Comparison of ENCODE assay signal across 25 cellular contexts in genomic region chr1:5484451-5485165, GRCh38.
"Had no signal": no experiment of that assay in that cellular context is flagged by ENCODE, and none has a peak within 500 bp of the region (broad histone marks: within the 10 kb centered on the region; RNA-seq: fewer than 3 reads in every experiment).

No MANE protein-coding gene starts in this region.

- H3K27me3 Mint-ChIP-seq: stimulated activated naive CD8-positive, alpha-beta T cell treated with anti-CD3 and anti-CD28 coated beads, Interleukin-15, Interleukin-2, amounts not matched to agents 100 ng/mL and 50 ng/mL, for 24 hours had no signal

- H3K36me3 ChIP-seq: ovary, right lobe of liver, stomach, thoracic aorta, thyroid gland, tibial nerve, upper lobe of left lung, vagina had no signal

- H3K4me1 ChIP-seq: parathyroid adenoma, psoas muscle, right lobe of liver, stomach, tibial nerve, upper lobe of left lung, vagina had no signal

- H3K4me3 Mint-ChIP-seq: natural killer cell; nephron; stimulated activated naive B cell treated with anti-CD40 and anti-IgM and Interleukin-4, amounts not matched to agents 10 μg/mL and 1 μg/mL and 100 μg/mL, for 72 hours; stimulated activated naive CD8-positive, alpha-beta T cell treated with anti-CD3 and anti-CD28 coated beads, Interleukin-15, Interleukin-2, amounts not matched to agents 100 ng/mL and 50 ng/mL, for 24 hours had no signal

- H3K27ac Mint-ChIP-seq: natural killer cell; nephron; stimulated activated naive B cell treated with anti-CD40 and anti-IgM and Interleukin-4, amounts not matched to agents 10 μg/mL and 1 μg/mL and 100 μg/mL, for 72 hours; stimulated activated naive CD8-positive, alpha-beta T cell treated with anti-CD3 and anti-CD28 coated beads, Interleukin-15, Interleukin-2, amounts not matched to agents 100 ng/mL and 50 ng/mL, for 24 hours had no signal

- H3K9me3 ChIP-seq: ovary, psoas muscle, right lobe of liver, stomach, thoracic aorta, thyroid gland, tibial nerve, upper lobe of left lung, vagina had no signal

- ATAC-seq: naive thymus-derived CD4-positive, alpha-beta T cell; natural killer cell; psoas muscle; right cardiac atrium; right lobe of liver; stimulated activated naive B cell treated with anti-CD40 and anti-IgM and Interleukin-4, amounts not matched to agents 10 μg/mL and 1 μg/mL and 100 μg/mL, for 72 hours had no signal

- H3K27me3 ChIP-seq: ovary, right lobe of liver, thyroid gland, tibial nerve, vagina had no signal

- H3K36me3 Mint-ChIP-seq: naive thymus-derived CD4-positive, alpha-beta T cell; natural killer cell; stimulated activated naive B cell treated with anti-CD40 and anti-IgM and Interleukin-4, amounts not matched to agents 10 μg/mL and 1 μg/mL and 100 μg/mL, for 72 hours had no signal

- H3K4me1 Mint-ChIP-seq: nephron had no signal

- H3K4me3 ChIP-seq: ovary, psoas muscle, right lobe of liver, skin epidermis, stomach, thoracic aorta, thyroid gland, tibial nerve, upper lobe of left lung, vagina had no signal

- DNase-seq: naive thymus-derived CD4-positive, alpha-beta T cell; natural killer cell; occipital lobe; ovary; psoas muscle; right cardiac atrium; right lobe of liver; stimulated activated CD4-positive, alpha-beta T cell treated with anti-CD3 and anti-CD28 coated beads, Interleukin-12 subunit alpha, Interleukin-12 subunit beta, amount 100 ng/mL, for 4 hours; stimulated activated CD4-positive, alpha-beta T cell treated with anti-CD3 and anti-CD28 coated beads, Interleukin-1b, Interleukin-23, amount 100 ng/mL, for 48 hours; stimulated activated CD4-positive, alpha-beta T cell treated with anti-CD3 and anti-CD28 coated beads, Interleukin-4, amount 100 ng/mL, for 1 hour; stimulated activated CD4-positive, alpha-beta T cell treated with anti-CD3 and anti-CD28 coated beads, Interleukin-4, amount 100 ng/mL, for 4 hours; stimulated activated CD8-positive, alpha-beta memory T cell treated with anti-CD3 and anti-CD28 coated beads, Interleukin-4, amount 100 ng/mL, for 48 hours; stimulated activated naive B cell treated with anti-CD40 and anti-IgM and Interleukin-4, amounts not matched to agents 10 μg/mL and 1 μg/mL and 100 μg/mL, for 72 hours; stimulated activated naive CD4-positive, alpha-beta T cell treated with Interleukin-2 at 50 U/mL for 16 hours; stomach; trophoblast cell; upper lobe of left lung had no signal

- H3K9me3 Mint-ChIP-seq: naive thymus-derived CD4-positive, alpha-beta T cell; natural killer cell; nephron; stimulated activated naive CD8-positive, alpha-beta T cell treated with anti-CD3 and anti-CD28 coated beads, Interleukin-15, Interleukin-2, amounts not matched to agents 100 ng/mL and 50 ng/mL, for 24 hours had no signal

- H3K27ac ChIP-seq: ovary, parathyroid adenoma, psoas muscle, right lobe of liver, skin epidermis, stomach, thoracic aorta, thyroid gland, tibial nerve, upper lobe of left lung, vagina had no signal
